12 cellular contexts compared by ENCODE assay signal in the genomic region with DNA sequence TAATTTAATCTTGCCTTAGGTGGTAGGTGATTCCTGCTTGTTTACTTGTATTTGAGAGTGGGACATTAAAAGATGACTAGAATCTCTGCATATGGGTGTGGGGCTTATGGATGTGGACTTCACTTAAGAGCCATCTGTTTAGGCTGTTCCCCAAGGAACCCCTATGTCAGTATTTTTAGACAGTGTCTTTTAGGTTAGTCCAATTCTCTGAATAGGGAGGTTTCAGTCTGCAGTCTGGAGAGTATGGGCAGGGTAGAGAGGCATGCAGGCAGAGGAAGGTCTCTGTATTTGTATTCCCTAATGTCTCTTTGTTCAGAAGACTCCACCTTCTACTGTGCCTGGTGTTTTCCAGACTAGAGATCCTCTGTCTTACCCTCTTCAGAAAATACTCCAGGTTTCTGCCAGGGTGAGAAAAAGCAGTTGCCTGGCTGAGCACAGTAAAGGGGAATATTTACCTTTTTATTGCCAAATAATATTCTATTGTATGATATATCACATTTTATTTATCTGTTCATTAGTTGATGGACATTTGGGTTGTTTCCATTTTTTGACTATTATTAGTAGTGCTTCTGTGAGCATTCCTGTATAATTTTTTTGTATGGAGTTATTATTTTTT. TPM values are rescaled to one million over a fixed set of nuclear protein-coding genes. Genes with fewer than 3 reads are reported as not detected.
DNase-seq lines count a peak whose midpoint lies in the region; ATAC-seq and TF ChIP-seq lines count a peak whose summit lies in the region.
"Had no signal": no experiment of that assay in that cellular context is flagged by ENCODE, and none has a peak within 500 bp of the region (broad histone marks: within the 10 kb centered on the region; RNA-seq: fewer than 3 reads in every experiment).

No MANE protein-coding gene starts in this region.

- H3K9me3 Mint-ChIP-seq in stimulated activated naive CD8-positive, alpha-beta T cell treated with anti-CD3 and anti-CD28 coated beads, Interleukin-15, Interleukin-2, amounts not matched to agents 100 ng/mL and 50 ng/mL, for 24 hours, result peaks cover 7% of the 10 kb centered on the region
- peaks cover 4% of the 10 kb centered on the region for H3K9me3 Mint-ChIP-seq in activated B cell treated with CpG ODN at 0.5 μM for 24 hours

- no peak for DNase-seq in stimulated activated naive CD8-positive, alpha-beta T cell treated with anti-CD3 and anti-CD28 coated beads, Interleukin-15, Interleukin-2, amounts not matched to agents 100 U/mL and 50 U/mL, for 24 hours
- DNase-seq in HL-60 (ENCODE audit: low read depth in 1 of 2, low spot score in 1 of 2) (no peak), activated B cell treated with CpG ODN at 0.5 μM for 24 hours (no peak), A673 (ENCODE audit: low spot score) (no peak), NCI-H774 (lab: John Stamatoyannopoulos, UW) (no peak), smooth muscle cell (lab: John Stamatoyannopoulos, UW; ENCODE audit: unreplicated experiment) (no peak), prostate gland (ENCODE audit: low spot score) (no peak)
- DNase-seq: activated CD4-positive, CD25-positive, alpha-beta regulatory T cell treated with anti-CD3 and anti-CD28 coated beads, Interleukin-2, amount 50 U/mL, for 72 hours; effector CD4-positive, alpha-beta T cell; heart left ventricle; pancreas had no signal

- intact Hi-C loops in activated B cell treated with CpG ODN at 0.5 μM for 24 hours (cut with micrococcal nuclease), result no loop called here
- intact Hi-C loops in A673 (cut with micrococcal nuclease; ENCODE audit: unreplicated experiment), result no loop called here
- intact Hi-C loops in prostate gland (cut with DNase I), result no loop called here

- ATAC-seq in stimulated activated naive CD8-positive, alpha-beta T cell treated with anti-CD3 and anti-CD28 coated beads, Interleukin-15, Interleukin-2, amounts not matched to agents 100 U/mL and 50 U/mL, for 24 hours, result no peak
- ATAC-seq in activated B cell treated with CpG ODN at 0.5 μM for 24 hours (ENCODE audit: low read depth), result no peak
- ATAC-seq: heart left ventricle, pancreas had no signal

- H3K4me3 ChIP-seq in HL-60 (replicated peaks; ENCODE audit: insufficient read depth, low read length) (no peak overlapping the region), A673 (ENCODE audit: low read depth, low read length, poor library complexity, severe bottlenecking) (no peak overlapping the region), smooth muscle cell (no peak overlapping the region), prostate gland (no peak overlapping the region)
- H3K4me3 ChIP-seq: heart left ventricle, pancreas had no signal

- H3K4me3 Mint-ChIP-seq in stimulated activated naive CD8-positive, alpha-beta T cell treated with anti-CD3 and anti-CD28 coated beads, Interleukin-15, Interleukin-2, amounts not matched to agents 100 ng/mL and 50 ng/mL, for 24 hours, result no peak overlapping the region
- H3K4me3 Mint-ChIP-seq in activated B cell treated with CpG ODN at 0.5 μM for 24 hours, result no peak overlapping the region

- peaks cover 18% of the 10 kb centered on the region for H3K4me1 Mint-ChIP-seq in stimulated activated naive CD8-positive, alpha-beta T cell treated with anti-CD3 and anti-CD28 coated beads, Interleukin-15, Interleukin-2, amounts not matched to agents 100 ng/mL and 50 ng/mL, for 24 hours (ENCODE audit: low read depth)
- peaks cover 18% of the 10 kb centered on the region for H3K4me1 Mint-ChIP-seq in activated B cell treated with CpG ODN at 0.5 μM for 24 hours

- no TSS peak for BruUV-seq in A673 (replicated peaks; lab: Mats Ljungman, UMichigan)

- no peak overlapping the region for H3K4me2 ChIP-seq in smooth muscle cell

- TF ChIP-seq CTCF in HL-60 (IDR thresholded peaks at IDR 0.05; ENCODE audit: insufficient read depth, low read length) (no peak), activated B cell treated with CpG ODN at 0.5 μM for 24 hours (IDR thresholded peaks at IDR 0.05) (no peak), A673 (conservative IDR thresholded peaks at IDR 0.05; ENCODE audit: low read depth, low read length) (no peak), smooth muscle cell (IDR thresholded peaks at IDR 0.05; ENCODE audit: borderline replicate concordance, insufficient read depth, poor library complexity, severe bottlenecking) (no peak), prostate gland (IDR thresholded peaks at IDR 0.05) (no peak)

- H3K27ac ChIP-seq in HL-60 (replicated peaks), result peak overlapping the region; percentile 86
- no peak overlapping the region for H3K27ac ChIP-seq in A673 (ENCODE audit: low read depth, low read length, poor library complexity, severe bottlenecking)
- H3K27ac ChIP-seq in smooth muscle cell (ENCODE audit: low read depth), result no peak overlapping the region
- H3K27ac ChIP-seq in prostate gland, result no peak overlapping the region
- H3K27ac ChIP-seq: pancreas had no signal

- H3F3A ChIP-seq in smooth muscle cell (ENCODE audit: low read depth), result no peaks in the 10 kb centered on the region

- H3K36me3 ChIP-seq in A673 (ENCODE audit: insufficient read depth, low read length, poor library complexity, severe bottlenecking) (no peaks in the 10 kb centered on the region), smooth muscle cell (ENCODE audit: low read depth) (no peaks in the 10 kb centered on the region), prostate gland (no peaks in the 10 kb centered on the region)
- H3K36me3 ChIP-seq: heart left ventricle, pancreas had no signal

- peaks cover 26% of the 10 kb centered on the region for H3K36me3 Mint-ChIP-seq in stimulated activated naive CD8-positive, alpha-beta T cell treated with anti-CD3 and anti-CD28 coated beads, Interleukin-15, Interleukin-2, amounts not matched to agents 100 ng/mL and 50 ng/mL, for 24 hours (ENCODE audit: low read depth)
- H3K36me3 Mint-ChIP-seq in activated B cell treated with CpG ODN at 0.5 μM for 24 hours (ENCODE audit: low read depth), result peaks cover 17% of the 10 kb centered on the region

- H3K27me3 Mint-ChIP-seq in stimulated activated naive CD8-positive, alpha-beta T cell treated with anti-CD3 and anti-CD28 coated beads, Interleukin-15, Interleukin-2, amounts not matched to agents 100 ng/mL and 50 ng/mL, for 24 hours, result no peaks in the 10 kb centered on the region
- H3K27me3 Mint-ChIP-seq in activated B cell treated with CpG ODN at 0.5 μM for 24 hours, result no peaks in the 10 kb centered on the region

- TF ChIP-seq POLR2A in prostate gland (IDR thresholded peaks at IDR 0.05), result no peak

- H3K9ac ChIP-seq in smooth muscle cell (ENCODE audit: low read depth), result no peak overlapping the region

- CTCF ChIA-PET in activated B cell treated with CpG ODN at 0.5 μM for 24 hours (lab: Charles Lee) (no interaction called here), A673 (lab: Charles Lee) (no interaction called here)

- H3K27me3 ChIP-seq in HL-60 (ENCODE audit: insufficient read depth, poor library complexity, severe bottlenecking) (no peaks in the 10 kb centered on the region), A673 (replicated peaks; ENCODE audit: insufficient read depth, low read depth, low read length, poor library complexity) (no peaks in the 10 kb centered on the region), smooth muscle cell (ENCODE audit: low read depth) (no peaks in the 10 kb centered on the region), prostate gland (replicated peaks; ENCODE audit: insufficient read depth) (no peaks in the 10 kb centered on the region)
- H3K27me3 ChIP-seq: heart left ventricle, pancreas had no signal

- POLR2A ChIA-PET in activated B cell treated with CpG ODN at 0.5 μM for 24 hours (lab: Charles Lee), result interaction anchor here (1.7 kb wide), 1 partner anchor 20 kb away, joined by 17 read pairs; a partner anchor contains a TSS
- POLR2A ChIA-PET in A673 (lab: Charles Lee; ENCODE audit: low non-redundant PET), result no interaction called here

- H3K9me3 ChIP-seq in A673 (ENCODE audit: low read depth, low read length, poor library complexity, severe bottlenecking) (no peaks in the 10 kb centered on the region), smooth muscle cell (replicated peaks; ENCODE audit: low read depth) (peaks cover 8% of the 10 kb centered on the region), prostate gland (no peaks in the 10 kb centered on the region)
- H3K9me3 ChIP-seq: pancreas had no signal

- H4K20me1 ChIP-seq in smooth muscle cell (ENCODE audit: low read depth), result no peaks in the 10 kb centered on the region

- H3K79me2 ChIP-seq in smooth muscle cell (ENCODE audit: low read depth), result peaks cover 22% of the 10 kb centered on the region

- H3K27ac Mint-ChIP-seq in stimulated activated naive CD8-positive, alpha-beta T cell treated with anti-CD3 and anti-CD28 coated beads, Interleukin-15, Interleukin-2, amounts not matched to agents 100 ng/mL and 50 ng/mL, for 24 hours, result peak overlapping the region; percentile 10
- peak overlapping the region; percentile 2 for H3K27ac Mint-ChIP-seq in activated B cell treated with CpG ODN at 0.5 μM for 24 hours

- H2AFZ ChIP-seq in smooth muscle cell (ENCODE audit: low read depth), result no peak overlapping the region

- H3K4me1 ChIP-seq in A673 (ENCODE audit: insufficient read depth, low read length, poor library complexity, severe bottlenecking) (peaks cover 5% of the 10 kb centered on the region), smooth muscle cell (ENCODE audit: low read depth) (no peaks in the 10 kb centered on the region), prostate gland (replicated peaks) (no peaks in the 10 kb centered on the region)
- H3K4me1 ChIP-seq: pancreas had no signal

RNA-seq across cellular contexts. Expression of a gene that starts 19.1 kb away (rescaled TPM):
- total RNA-seq in activated B cell treated with CpG ODN at 0.5 μM for 24 hours (7.4 and 8.6 TPM in 2 replicates), A673 (2021) (8.5 and 9.8 TPM in 2 replicates), smooth muscle cell (4.6 and 6.2 TPM in 2 replicates), prostate gland (1 to 10 TPM; 7.0 to 8.2 TPM)
- polyA plus RNA-seq in smooth muscle cell, result 1.2 and 3.7 TPM in 2 replicates

RNA-seq across cellular contexts. Expression of a gene that starts 20.2 kb away (rescaled TPM):
- total RNA-seq in activated B cell treated with CpG ODN at 0.5 μM for 24 hours (8.1 and 8.6 TPM in 2 replicates), A673 (2021) (29.2 and 31.9 TPM in 2 replicates), smooth muscle cell (13.7 and 15.6 TPM in 2 replicates), prostate gland (10 to 100 TPM; 14.6 to 19.0 TPM)
- 12.8 and 19.8 TPM in 2 replicates for polyA plus RNA-seq in smooth muscle cell
